12 cellular contexts compared by ENCODE assay signal in the genomic region with DNA sequence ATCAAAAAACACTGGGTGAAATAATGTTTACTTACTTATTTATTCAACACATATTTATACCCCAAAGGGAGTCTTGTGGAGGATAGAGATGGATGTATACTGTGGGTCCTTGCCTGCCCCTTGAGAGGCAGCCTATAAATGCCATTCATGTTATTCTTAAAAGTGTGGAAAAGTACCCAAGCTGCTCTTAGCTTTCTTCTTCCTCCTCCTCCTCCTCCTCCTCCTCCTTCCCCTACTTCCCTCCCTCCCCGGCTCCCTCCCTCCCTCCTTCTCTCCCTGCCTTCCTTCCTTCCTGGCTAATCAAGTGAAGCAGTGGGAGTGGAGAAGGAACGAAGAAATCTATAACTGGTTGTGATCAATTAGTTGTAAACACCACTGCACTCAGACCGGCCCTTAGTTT. TPM values are rescaled to one million over a fixed set of nuclear protein-coding genes. Genes with fewer than 3 reads are reported as not detected.
DNase-seq lines count a peak whose midpoint lies in the region; ATAC-seq, FAIRE-seq and TF ChIP-seq lines count a peak whose summit lies in the region.
"Had no signal": no experiment of that assay in that cellular context is flagged by ENCODE, and none has a peak within 500 bp of the region (broad histone marks: within the 10 kb centered on the region; RNA-seq: fewer than 3 reads in every experiment).

No MANE protein-coding gene starts in this region.

- TF ChIP-seq CTCF in OCI-LY7 (conservative IDR thresholded peaks at IDR 0.05; ENCODE audit: low read length) (no peak), K562 (IDR thresholded peaks at IDR 0.05 in 2 of 3, conservative IDR thresholded peaks at IDR 0.05 in 1 of 3; ENCODE audit: insufficient read depth in 2 of 3, low read depth in 1 of 3, low read length in 3 of 3) (no peak), retinal pigment epithelial cell (conservative IDR thresholded peaks at IDR 0.05; ENCODE audit: low read depth, low read length) (no peak), mucosa of descending colon (IDR thresholded peaks at IDR 0.05) (no peak)

- no peaks in the 10 kb centered on the region for H3K9me3 Mint-ChIP-seq in activated naive CD4-positive, alpha-beta T cell treated with anti-CD3 and anti-CD28 coated beads, Interleukin-2, amount 10 ng/mL, durations not matched to agents 7 days and 5 days

- CTCF ChIA-PET in activated naive CD4-positive, alpha-beta T cell treated with anti-CD3 and anti-CD28 coated beads, Interleukin-2, amount 10 ng/mL, durations not matched to agents 7 days and 5 days (lab: Charles Lee): no interaction called here
- CTCF ChIA-PET in OCI-LY7 (lab: Charles Lee; ENCODE audit: unreplicated experiment): interaction anchor here (0.9 kb wide), 1 partner anchor 134 kb away, joined by 3 read pairs; no protein-coding TSS in a partner anchor
- CTCF ChIA-PET in K562 (lab: Yijun Ruan, JAX; ENCODE audit: low intra/inter-chr PET ratio): interaction anchor here (0.7 kb wide), 1 partner anchor 176 kb away, joined by 3 read pairs; no protein-coding TSS in a partner anchor

- H3K9me1 ChIP-seq in K562 (ENCODE audit: control insufficient read depth, insufficient read depth, low read length): no peaks in the 10 kb centered on the region

- intact Hi-C loops in OCI-LY7 (cut with micrococcal nuclease; ENCODE audit: unreplicated experiment): loop anchor here (2.0 to 5.0 kb wide), 2 partner anchors 17 to 214 kb away; no protein-coding TSS in a partner anchor
- intact Hi-C loops in K562 (cut with micrococcal nuclease): no loop called here
- intact Hi-C loops in mucosa of descending colon (cut with DNase I, micrococcal nuclease): no loop called here

- H3K9ac ChIP-seq in K562 (ENCODE audit: insufficient read depth in 1 of 2, low read depth in 2 of 2, low read length in 2 of 2): peak overlapping the region in 1 of 2 experiments; percentile 64; a peak in 1 of 4 replicates

- peaks cover 11% of the 10 kb centered on the region for H3K4me1 Mint-ChIP-seq in activated naive CD4-positive, alpha-beta T cell treated with anti-CD3 and anti-CD28 coated beads, Interleukin-2, amount 10 ng/mL, durations not matched to agents 7 days and 5 days

- no peak overlapping the region for H2AFZ ChIP-seq in OCI-LY7 (ENCODE audit: low read length)
- peak overlapping the region; percentile 26; the same call in 1 of the 2 replicates for H2AFZ ChIP-seq in K562 (ENCODE audit: low read depth, low read length)

- H3K9me3 ChIP-seq in OCI-LY7 (ENCODE audit: low read length) (no peaks in the 10 kb centered on the region), K562 (replicated peaks; ENCODE audit: control insufficient read depth, insufficient read depth, low read depth, low read length) (no peaks in the 10 kb centered on the region), mucosa of descending colon (no peaks in the 10 kb centered on the region)
- H3K9me3 ChIP-seq: SJSA1 had no signal

- peaks cover 2% of the 10 kb centered on the region for H3K36me3 Mint-ChIP-seq in activated naive CD4-positive, alpha-beta T cell treated with anti-CD3 and anti-CD28 coated beads, Interleukin-2, amount 10 ng/mL, durations not matched to agents 7 days and 5 days

- POLR2A ChIA-PET in OCI-LY7 (lab: Charles Lee) (interaction anchor here (0.6 to 2.8 kb wide), 11 partner anchors 11 to 393 kb away, joined by 3 to 27 read pairs (median 4); no protein-coding TSS in a partner anchor), K562 (lab: Yijun Ruan, JAX) (interaction anchor here (0.9 to 1.6 kb wide), 3 partner anchors 8 to 17 kb away, joined by 3 to 4 read pairs (median 4); no protein-coding TSS in a partner anchor)

- no peak overlapping the region for H3K27ac Mint-ChIP-seq in activated naive CD4-positive, alpha-beta T cell treated with anti-CD3 and anti-CD28 coated beads, Interleukin-2, amount 10 ng/mL, durations not matched to agents 7 days and 5 days

- TF ChIP-seq RAD21 in K562 (CRISPR knock-in tag; conservative IDR thresholded peaks at IDR 0.05 in 1 of 2, IDR thresholded peaks at IDR 0.05 in 1 of 2): no peak

- TF ChIP-seq EP300 in K562 (IDR thresholded peaks at IDR 0.05; ENCODE audit: low read length): no peak

- BruUV-seq in OCI-LY7 (replicated peaks; lab: Mats Ljungman, UMichigan) (no TSS peak), K562 (replicated peaks; lab: Mats Ljungman, UMichigan) (no TSS peak)

- H3K4me3 Mint-ChIP-seq in activated naive CD4-positive, alpha-beta T cell treated with anti-CD3 and anti-CD28 coated beads, Interleukin-2, amount 10 ng/mL, durations not matched to agents 7 days and 5 days: peak overlapping the region; percentile 76

- no peaks in the 10 kb centered on the region for H3K36me3 ChIP-seq in OCI-LY7 (ENCODE audit: insufficient read depth, low read length)
- H3K36me3 ChIP-seq in K562 (ENCODE audit: control insufficient read depth, insufficient read depth, low read length): no peaks in the 10 kb centered on the region
- H3K36me3 ChIP-seq in mucosa of descending colon (ENCODE audit: low read depth): no peaks in the 10 kb centered on the region
- H3K36me3 ChIP-seq: SJSA1 had no signal

- peak; percentile 19 for FAIRE-seq in K562 (lab: Jason Lieb, UNC)

- H3K9me2 ChIP-seq in OCI-LY7 (ENCODE audit: insufficient read depth, low read length): no peaks in the 10 kb centered on the region

- H3K4me3 ChIP-seq in OCI-LY7 (ENCODE audit: low read depth, low read length, poor library complexity, severe bottlenecking) (peak overlapping the region; percentile 92), K562 (peak overlapping the region; percentile 47; the same call in 1 of the 2 replicates), retinal pigment epithelial cell (ENCODE audit: low read length) (peak overlapping the region; percentile 60), mucosa of descending colon (no peak overlapping the region)

- ATAC-seq in K562 (peak; percentile 37), mucosa of descending colon (no peak)

- peaks cover 12% of the 10 kb centered on the region for H3K4me1 ChIP-seq in OCI-LY7 (ENCODE audit: insufficient read depth, low read length, poor library complexity, severe bottlenecking)
- peaks cover 0 to 11% of the 10 kb centered on the region in 2 experiments; a peak in 3 of 5 replicates for H3K4me1 ChIP-seq in K562 (replicated peaks in 1 of 2; ENCODE audit: control insufficient read depth in 2 of 2, insufficient read depth in 2 of 2, low read length in 2 of 2)
- no peaks in the 10 kb centered on the region for H3K4me1 ChIP-seq in mucosa of descending colon (ENCODE audit: low read depth)

- no peaks in the 10 kb centered on the region for H3K27me3 Mint-ChIP-seq in activated naive CD4-positive, alpha-beta T cell treated with anti-CD3 and anti-CD28 coated beads, Interleukin-2, amount 10 ng/mL, durations not matched to agents 7 days and 5 days

- peaks cover 8% of the 10 kb centered on the region; the same call in 1 of the 2 replicates for H3K79me2 ChIP-seq in OCI-LY7 (ENCODE audit: insufficient read depth, low read depth, low read length)
- peaks cover 9% of the 10 kb centered on the region; the same call in 2 of the 3 replicates for H3K79me2 ChIP-seq in K562 (ENCODE audit: control insufficient read depth, insufficient read depth, low read length)

- DNase-seq in activated naive CD4-positive, alpha-beta T cell treated with anti-CD3 and anti-CD28 coated beads, Interleukin-2, amount 10 ng/mL, durations not matched to agents 7 days and 5 days: no peak
- no peak for DNase-seq in activated naive CD4-positive, alpha-beta T cell (lab: John Stamatoyannopoulos, UW)
- DNase-seq in OCI-LY7 (ENCODE audit: low spot score) (no peak), K562 (ENCODE audit: extremely low read depth in 1 of 4, low spot score in 3 of 4) (peak in 1 of 4 experiments; percentile 42), retinal pigment epithelial cell (ENCODE audit: low read depth) (no peak), NCI-H1694 (lab: John Stamatoyannopoulos, UW) (no peak), mucosa of descending colon (no peak)
- DNase-seq in stimulated activated CD4-positive, alpha-beta T cell treated with anti-CD3 and anti-CD28 coated beads, Interleukin-4, amount 100 ng/mL, for 1 hour: no peak
- DNase-seq: AML-193; Kasumi-1; stimulated activated CD4-positive, alpha-beta T cell treated with anti-CD3 and anti-CD28 coated beads, Interleukin-1b, Interleukin-23, amount 100 ng/mL, for 48 hours had no signal

- H3K4me2 ChIP-seq in OCI-LY7 (ENCODE audit: low read length) (peak overlapping the region; percentile 84), K562 (ENCODE audit: insufficient read depth, low read length) (peak overlapping the region; percentile 82)

- H4K20me1 ChIP-seq in OCI-LY7 (ENCODE audit: insufficient read depth, low read length) (no peaks in the 10 kb centered on the region), K562 (replicated peaks; ENCODE audit: control insufficient read depth, insufficient read depth, low read length) (no peaks in the 10 kb centered on the region)

- H3K27me3 ChIP-seq in K562 (ENCODE audit: control insufficient read depth in 2 of 2, insufficient read depth in 2 of 2, low read length in 2 of 2): no peaks in the 10 kb centered on the region
- H3K27me3 ChIP-seq: SJSA1 had no signal

- in situ Hi-C loops in K562 (cut with MboI): no loop called here

- TF ChIP-seq POLR2A in K562 (conservative IDR thresholded peaks at IDR 0.05): no peak

- peak overlapping the region; percentile 60 for H3K27ac ChIP-seq in OCI-LY7 (ENCODE audit: low read depth, low read length, poor library complexity, severe bottlenecking)
- no peak overlapping the region; the same call in 2 of the 3 replicates for H3K27ac ChIP-seq in K562 (ENCODE audit: extremely low read depth, low read depth, low read length)

- WGBS in K562 (ENCODE audit: insufficient coverage, low coverage, missing lambda C conversion rate): 29% methylated on average over 1 of the region's 3 CpGs

RNA-seq across cellular contexts. Expression of a gene that starts 21.2 kb away (rescaled TPM):
- total RNA-seq in OCI-LY7 (2014; rRNA removed; shearing (Covaris generic)): 41.1 and 48.7 TPM in 2 replicates
- 94.3 and 108 TPM in 2 replicates for total RNA-seq in OCI-LY7 (2022)
- total RNA-seq in K562 (2011; cell fraction: chromatin; rRNA removed; ENCODE audit: low replicate concordance): 95.3 and 272 TPM in 2 replicates
- total RNA-seq in K562 (2011; cell fraction: nucleolus; rRNA removed): 53.0 and 62.1 TPM in 2 replicates
- 111 and 181 TPM in 2 replicates for total RNA-seq in K562 (2011; cell fraction: nucleoplasm; rRNA removed)
- 46.0 and 49.5 TPM in 2 replicates for total RNA-seq in K562 (2014; rRNA removed)
- total RNA-seq in K562 (2014; rRNA removed; fragmentation: Illumina TruSeq; extraction: Trizol): 79.0 and 82.8 TPM in 2 replicates
- total RNA-seq in K562 (2015; rRNA removed; fragmentation: Illumina TruSeq; extraction: Trizol): 62.9 and 71.4 TPM in 2 replicates
- 61.2 and 62.9 TPM in 2 replicates for total RNA-seq in K562 (2021)
- polyA plus RNA-seq in K562 (2011; rRNA removed): 53.2 and 61.4 TPM in 2 replicates
- polyA plus RNA-seq in K562 (2011; cell fraction: cytosol; rRNA removed): 34.6 and 39.6 TPM in 2 replicates
- 46.4 and 48.8 TPM in 2 replicates for polyA plus RNA-seq in K562 (2011; cell fraction: nucleus; rRNA removed)
- polyA plus RNA-seq in K562 (2012): 38.8 and 43.7 TPM in 2 replicates
- 67.9 and 88.1 TPM in 2 replicates for polyA plus RNA-seq in K562 (2014; fragmentation: Illumina TruSeq; extraction: Trizol)
- 1 to 10 TPM; 8.4 to 8.5 TPM for polyA plus RNA-seq in K562 (2014; fragmentation: Nextera tagmentation; extraction: Ambion mirVana)
- 45.3 and 55.8 TPM in 2 replicates for polyA plus RNA-seq in K562 (2014; rRNA removed)
- polyA minus RNA-seq in K562 (2011; rRNA and poly(A)+ RNA removed): 92.7 and 97.6 TPM in 2 replicates
- polyA minus RNA-seq in K562 (2011; cell fraction: cytosol; rRNA and poly(A)+ RNA removed): 46.0 and 65.1 TPM in 2 replicates
- polyA minus RNA-seq in K562 (2011; cell fraction: nucleus; rRNA and poly(A)+ RNA removed): 38.0 and 61.4 TPM in 2 replicates
- total RNA-seq in mucosa of descending colon: under 1 TPM in 1 of 3 donors, not detected in 2; 0.79 TPM

RNA-seq across cellular contexts. Expression of a gene that starts 40.3 kb away (rescaled TPM):
- total RNA-seq in OCI-LY7 (2014; rRNA removed; shearing (Covaris generic)): 41.4 and 44.9 TPM in 2 replicates
- total RNA-seq in OCI-LY7 (2022) (129 TPM in 2 replicates), K562 (2014; rRNA removed) (22.7 and 28.3 TPM in 2 replicates), K562 (2014; rRNA removed; fragmentation: Illumina TruSeq; extraction: Trizol) (73.9 and 76.3 TPM in 2 replicates), K562 (2015; rRNA removed; fragmentation: Illumina TruSeq; extraction: Trizol) (61.0 and 77.3 TPM in 2 replicates), K562 (2021) (81.6 and 82.3 TPM in 2 replicates), mucosa of descending colon (10 to 100 TPM; 74.6 to 79.3 (median 76.8) TPM)
- 51.8 and 162 TPM in 2 replicates for total RNA-seq in K562 (2011; cell fraction: chromatin; rRNA removed; ENCODE audit: low replicate concordance)
- total RNA-seq in K562 (2011; cell fraction: nucleolus; rRNA removed): 33.2 and 42.4 TPM in 2 replicates
- 76.3 and 99.3 TPM in 2 replicates for total RNA-seq in K562 (2011; cell fraction: nucleoplasm; rRNA removed)
- polyA plus RNA-seq in K562 (2011; rRNA removed) (62.2 and 64.6 TPM in 2 replicates), K562 (2014; fragmentation: Illumina TruSeq; extraction: Trizol) (118 and 210 TPM in 2 replicates), K562 (2014; fragmentation: Nextera tagmentation; extraction: Ambion mirVana) (10 to 100 TPM; 54.4 to 58.6 TPM), K562 (2014; rRNA removed) (89.0 and 90.4 TPM in 2 replicates)
- polyA plus RNA-seq in K562 (2011; cell fraction: cytosol; rRNA removed): 29.8 and 33.3 TPM in 2 replicates
- polyA plus RNA-seq in K562 (2011; cell fraction: nucleus; rRNA removed): 65.6 and 70.0 TPM in 2 replicates
- polyA plus RNA-seq in K562 (2012): 48.1 and 75.7 TPM in 2 replicates
- 61.0 and 69.6 TPM in 2 replicates for polyA minus RNA-seq in K562 (2011; rRNA and poly(A)+ RNA removed)
- polyA minus RNA-seq in K562 (2011; cell fraction: cytosol; rRNA and poly(A)+ RNA removed): 47.4 and 52.8 TPM in 2 replicates
- polyA minus RNA-seq in K562 (2011; cell fraction: nucleus; rRNA and poly(A)+ RNA removed): 45.2 and 70.3 TPM in 2 replicates

Comparison
In these comparisons a context has a peak if more than half of its experiments do, and no peak if none do; other contexts are left out.
1. RNA of a gene that starts 21.2 kb away (total RNA-seq): 41.1 to 108 TPM in OCI-LY7 and 46.0 to 272 TPM in K562; 0.79 TPM in mucosa of descending colon; every median in the first group is over 10 times any median in the second.